ENCODE assay signal across 17 cellular contexts in the genomic region with DNA sequence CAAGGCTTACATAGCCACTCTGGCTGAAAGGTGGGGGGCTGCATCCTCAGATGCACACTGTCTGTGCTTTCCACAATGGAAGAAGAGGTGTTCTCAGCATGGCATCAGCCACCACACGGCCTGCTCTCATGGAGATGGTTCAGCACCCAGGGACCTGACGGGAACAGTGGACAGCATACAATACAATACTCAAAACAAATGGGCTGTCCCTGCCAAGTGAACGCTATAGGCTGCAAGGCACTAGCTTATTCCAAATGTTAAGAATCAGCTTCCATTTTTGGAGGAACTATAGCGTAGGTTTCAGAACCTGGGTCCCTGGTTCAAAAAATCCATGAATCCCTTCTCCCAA.
DNase-seq lines count a peak whose midpoint lies in the region; TF ChIP-seq lines count a peak whose summit lies in the region.
"Had no signal": no experiment of that assay in that cellular context is flagged by ENCODE, and none has a peak within 500 bp of the region (broad histone marks: within the 10 kb centered on the region; RNA-seq: fewer than 3 reads in every experiment).

No MANE protein-coding gene starts in this region.

- H3K23ac ChIP-seq in mesenchymal stem cell (ENCODE audit: low read length in 2 of 2): no peak overlapping the region

- H2BK15ac ChIP-seq in mesenchymal stem cell (ENCODE audit: low read depth, poor library complexity, severe bottlenecking): no peak overlapping the region

- peak overlapping the region; percentile 27 to 35 for H2BK12ac ChIP-seq in mesenchymal stem cell (ENCODE audit: low read length in 2 of 2)

- TF ChIP-seq POLR2A in sigmoid colon (IDR thresholded peaks at IDR 0.05): no peak

- H3K9me3 ChIP-seq in HEK293 (ENCODE audit: control insufficient read depth, insufficient read depth, low read depth, low read length) (no peaks in the 10 kb centered on the region), mesenchymal stem cell (ENCODE audit: control insufficient read depth, low read length) (no peaks in the 10 kb centered on the region), sigmoid colon (no peaks in the 10 kb centered on the region), WERI-Rb-1 (ENCODE audit: severe bottlenecking) (no peaks in the 10 kb centered on the region)
- H3K9me3 ChIP-seq: SJCRH30 had no signal

- H2BK5ac ChIP-seq in mesenchymal stem cell (ENCODE audit: low read depth, low read length, poor library complexity, severe bottlenecking): no peak overlapping the region

- H3K36me3 ChIP-seq in HEK293 (ENCODE audit: control insufficient read depth in 2 of 2, insufficient read depth in 1 of 2, low read length in 2 of 2) (no peaks in the 10 kb centered on the region), mesenchymal stem cell (ENCODE audit: control insufficient read depth in 1 of 2, insufficient read depth in 2 of 2, low read depth in 1 of 2, low read length in 2 of 2) (no peaks in the 10 kb centered on the region), sigmoid colon (no peaks in the 10 kb centered on the region), WERI-Rb-1 (no peaks in the 10 kb centered on the region; the same call in 1 of the 2 replicates)
- H3K36me3 ChIP-seq: SJCRH30 had no signal

- POLR2A ChIA-PET in HEK293 (lab: Yijun Ruan, JAX): interaction anchor here (0.8 kb wide), 1 partner anchor 51 kb away, joined by 3 read pairs; no protein-coding TSS in a partner anchor

- CTCF ChIA-PET in HEK293 (lab: Yijun Ruan, JAX): no interaction called here

- H3K4me2 ChIP-seq in mesenchymal stem cell (ENCODE audit: low read length, poor library complexity, severe bottlenecking): no peak overlapping the region
- H3K4me2 ChIP-seq: KMS-11 had no signal

- peaks cover 69% of the 10 kb centered on the region for H3K4me1 ChIP-seq in HEK293 (ENCODE audit: control insufficient read depth, insufficient read depth, low read length)
- H3K4me1 ChIP-seq in mesenchymal stem cell (ENCODE audit: control insufficient read depth, insufficient read depth, low read depth, low read length): peaks cover 7% of the 10 kb centered on the region
- H3K4me1 ChIP-seq in sigmoid colon: peaks cover 0 to 77% (median 58%) of the 10 kb centered on the region in 4 donors

- H3K27ac ChIP-seq in HEK293 (ENCODE audit: extremely low read depth, low read depth, low read length): peak overlapping the region; percentile 32; the same call in 1 of the 2 replicates
- no peak overlapping the region for H3K27ac ChIP-seq in mesenchymal stem cell (ENCODE audit: low read length, poor library complexity, severe bottlenecking)
- H3K27ac ChIP-seq in sigmoid colon: peak overlapping the region in 3 of 4 donors; percentile 19 to 60 (median 43)
- H3K27ac ChIP-seq in WERI-Rb-1: no peak overlapping the region
- H3K27ac ChIP-seq: KMS-11, RWPE1, SJCRH30 had no signal

- H4K8ac ChIP-seq in mesenchymal stem cell (ENCODE audit: low read length): no peak overlapping the region

- intact Hi-C loops in sigmoid colon (cut with DNase I): no loop called here

- H4K91ac ChIP-seq in mesenchymal stem cell (ENCODE audit: low read length): no peak overlapping the region

- H2AFZ ChIP-seq in mesenchymal stem cell (ENCODE audit: low read depth, low read length): no peak overlapping the region

- H3K4ac ChIP-seq in mesenchymal stem cell (ENCODE audit: low read depth in 1 of 2, low read length in 2 of 2): no peak overlapping the region

- no peak overlapping the region for H2BK120ac ChIP-seq in mesenchymal stem cell (ENCODE audit: low read depth, low read length)

- H3K9ac ChIP-seq in mesenchymal stem cell (ENCODE audit: low read length): no peak overlapping the region
- H3K9ac ChIP-seq: KMS-11 had no signal

- no peak overlapping the region for H2AK5ac ChIP-seq in mesenchymal stem cell (ENCODE audit: low read length, severe bottlenecking)

- no peak for TF ChIP-seq EP300 in sigmoid colon (IDR thresholded peaks at IDR 0.05)

- TF ChIP-seq CTCF in HEK293 (tag by site-specific recombination; IDR thresholded peaks at IDR 0.05): no peak
- no peak for TF ChIP-seq CTCF in sigmoid colon (IDR thresholded peaks at IDR 0.05)
- TF ChIP-seq CTCF in WERI-Rb-1 (IDR thresholded peaks at IDR 0.05; ENCODE audit: low read depth, low read length): no peak

- H3K79me1 ChIP-seq in mesenchymal stem cell (replicated peaks; ENCODE audit: low read length, poor library complexity, severe bottlenecking): peaks cover 11% of the 10 kb centered on the region

- no peak overlapping the region for H3K18ac ChIP-seq in mesenchymal stem cell (ENCODE audit: low read depth in 1 of 2, low read length in 2 of 2)

- 97% methylated on average over 4 of the region's 4 CpGs for whole genome bisulfite sequencing in mesenchymal stem cell
- 90 to 91% methylated on average over 4 of the region's 4 CpGs for WGBS in sigmoid colon, 2 donors

- DNase-seq in NCI-H69 (lab: John Stamatoyannopoulos, UW): peak; percentile 56
- no peak for DNase-seq in mesenchymal stem cell
- no peak for DNase-seq in sigmoid colon
- DNase-seq in NCI-H526 (lab: John Stamatoyannopoulos, UW): no peak
- DNase-seq in cerebellar nuclear complex (lab: John Stamatoyannopoulos, UW): no peak
- no peak for DNase-seq in WERI-Rb-1
- DNase-seq: ACHN; CD8-positive, alpha-beta memory T cell; GOT3; MV-4-11; NCI-H1694 treated with DMSO at 0.1 percent for 48 hours; NCI-H2107; NCI-H510A; SJCRH30 had no signal

- H3K27me3 ChIP-seq in mesenchymal stem cell (ENCODE audit: control insufficient read depth in 1 of 2, insufficient read depth in 1 of 2, low read length in 2 of 2): no peaks in the 10 kb centered on the region
- no peaks in the 10 kb centered on the region for H3K27me3 ChIP-seq in sigmoid colon
- no peaks in the 10 kb centered on the region for H3K27me3 ChIP-seq in WERI-Rb-1 (ENCODE audit: insufficient read depth, low read depth, severe bottlenecking)
- H3K27me3 ChIP-seq: SJCRH30 had no signal

- H3K14ac ChIP-seq in mesenchymal stem cell (ENCODE audit: low read length in 2 of 2): no peak overlapping the region

- H3K4me3 ChIP-seq in HEK293 (ENCODE audit: low read depth, low read length) (no peak overlapping the region), mesenchymal stem cell (ENCODE audit: insufficient read depth in 1 of 2, low read depth in 1 of 2, low read length in 2 of 2) (no peak overlapping the region), sigmoid colon (no peak overlapping the region), WERI-Rb-1 (ENCODE audit: low read depth, low read length) (no peak overlapping the region)
- H3K4me3 ChIP-seq: SJCRH30 had no signal

TF ChIP-seq in HEK293, 187 proteins besides CTCF, POLR2A, EP300 and RAD21:
- 0 out of 2 replicates have a peak, but pooled peaks have one; percentile 23 for TF ChIP-seq ZBTB48 (tag by site-specific recombination; IDR thresholded peaks at IDR 0.05)
- TF ChIP-seq, protein P1, sequence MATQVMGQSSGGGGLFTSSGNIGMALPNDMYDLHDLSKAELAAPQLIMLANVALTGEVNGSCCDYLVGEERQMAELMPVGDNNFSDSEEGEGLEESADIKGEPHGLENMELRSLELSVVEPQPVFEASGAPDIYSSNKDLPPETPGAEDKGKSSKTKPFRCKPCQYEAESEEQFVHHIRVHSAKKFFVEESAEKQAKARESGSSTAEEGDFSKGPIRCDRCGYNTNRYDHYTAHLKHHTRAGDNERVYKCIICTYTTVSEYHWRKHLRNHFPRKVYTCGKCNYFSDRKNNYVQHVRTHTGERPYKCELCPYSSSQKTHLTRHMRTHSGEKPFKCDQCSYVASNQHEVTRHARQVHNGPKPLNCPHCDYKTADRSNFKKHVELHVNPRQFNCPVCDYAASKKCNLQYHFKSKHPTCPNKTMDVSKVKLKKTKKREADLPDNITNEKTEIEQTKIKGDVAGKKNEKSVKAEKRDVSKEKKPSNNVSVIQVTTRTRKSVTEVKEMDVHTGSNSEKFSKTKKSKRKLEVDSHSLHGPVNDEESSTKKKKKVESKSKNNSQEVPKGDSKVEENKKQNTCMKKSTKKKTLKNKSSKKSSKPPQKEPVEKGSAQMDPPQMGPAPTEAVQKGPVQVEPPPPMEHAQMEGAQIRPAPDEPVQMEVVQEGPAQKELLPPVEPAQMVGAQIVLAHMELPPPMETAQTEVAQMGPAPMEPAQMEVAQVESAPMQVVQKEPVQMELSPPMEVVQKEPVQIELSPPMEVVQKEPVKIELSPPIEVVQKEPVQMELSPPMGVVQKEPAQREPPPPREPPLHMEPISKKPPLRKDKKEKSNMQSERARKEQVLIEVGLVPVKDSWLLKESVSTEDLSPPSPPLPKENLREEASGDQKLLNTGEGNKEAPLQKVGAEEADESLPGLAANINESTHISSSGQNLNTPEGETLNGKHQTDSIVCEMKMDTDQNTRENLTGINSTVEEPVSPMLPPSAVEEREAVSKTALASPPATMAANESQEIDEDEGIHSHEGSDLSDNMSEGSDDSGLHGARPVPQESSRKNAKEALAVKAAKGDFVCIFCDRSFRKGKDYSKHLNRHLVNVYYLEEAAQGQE (tag by site-specific recombination; IDR thresholded peaks at IDR 0.05): peak; percentile 88
- TF ChIP-seq ZNF777 (tag by site-specific recombination; IDR thresholded peaks at IDR 0.05; ENCODE audit: borderline replicate concordance): no peak
- TF ChIP-seq ZNF146 (tag by site-specific recombination; IDR thresholded peaks at IDR 0.05): no peak

Comparison
In these comparisons a context has a peak if more than half of its experiments do, and no peak if none do; other contexts are left out.
1. H3K27ac ChIP-seq: peak in HEK293 (single experiment) and sigmoid colon (3 of 4); none in mesenchymal stem cell (single experiment) and WERI-Rb-1 (single experiment).